Comparison of ENCODE assay signal across 28 cellular contexts in the genomic region with DNA sequence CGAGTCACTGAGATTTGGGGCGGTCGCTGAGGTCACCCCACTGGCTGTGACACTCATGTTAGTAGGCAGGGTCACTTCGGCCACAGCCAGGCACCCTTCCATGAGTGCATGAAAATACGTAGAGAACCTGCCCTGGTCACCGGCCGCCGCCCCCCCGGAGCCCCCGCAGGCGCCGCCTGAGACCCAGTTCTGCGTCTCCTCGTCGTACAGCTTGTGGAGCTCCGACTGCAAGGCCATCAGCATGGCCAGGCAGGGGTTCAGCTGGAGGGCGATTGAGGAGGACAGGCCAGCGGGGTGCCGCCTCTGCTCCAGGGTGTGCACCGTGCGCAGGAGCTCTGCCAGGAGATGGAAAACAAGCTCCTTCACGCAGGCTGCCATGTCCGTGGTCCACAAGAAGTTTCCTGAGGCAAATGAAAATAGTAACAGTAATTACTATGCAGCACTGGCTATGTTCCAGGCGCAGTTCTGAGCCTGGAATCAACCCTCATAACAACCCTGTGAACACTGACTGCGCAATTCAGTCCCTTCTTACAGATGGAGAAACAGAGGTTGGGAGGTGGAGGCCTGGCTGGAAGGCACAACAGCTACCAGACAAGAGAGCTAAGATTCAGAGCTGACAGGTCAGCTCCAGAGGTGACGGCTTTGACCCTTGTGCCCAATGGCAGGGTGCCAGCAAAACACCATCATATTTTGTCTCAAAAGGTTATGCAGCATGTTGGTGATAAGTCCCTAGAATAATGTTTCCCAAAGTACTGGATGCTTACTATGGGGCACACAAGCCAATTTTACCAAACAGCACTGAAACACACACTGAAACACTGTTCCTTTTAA. TPM values are rescaled to one million over a fixed set of nuclear protein-coding genes. Genes with fewer than 3 reads are reported as not detected.
DNase-seq lines count a peak whose midpoint lies in the region; ATAC-seq, FAIRE-seq and TF ChIP-seq lines count a peak whose summit lies in the region.
"Had no signal": no experiment of that assay in that cellular context is flagged by ENCODE, and none has a peak within 500 bp of the region (broad histone marks: within the 10 kb centered on the region; RNA-seq: fewer than 3 reads in every experiment).

No MANE protein-coding gene starts in this region.

- H3K36me3 Mint-ChIP-seq in glutamatergic neuron (ENCODE audit: unreplicated experiment), result no peaks in the 10 kb centered on the region
- peaks cover 48% of the 10 kb centered on the region for H3K36me3 Mint-ChIP-seq in stimulated activated memory B cell treated with anti-CD40 and anti-IgM and Interleukin-4, amounts not matched to agents 10 μg/mL and 1 μg/mL and 100 μg/mL, for 72 hours

- H3K9me3 Mint-ChIP-seq in glutamatergic neuron (ENCODE audit: unreplicated experiment), result peaks cover 2% of the 10 kb centered on the region
- no peaks in the 10 kb centered on the region for H3K9me3 Mint-ChIP-seq in stimulated activated memory B cell treated with anti-CD40 and anti-IgM and Interleukin-4, amounts not matched to agents 10 μg/mL and 1 μg/mL and 100 μg/mL, for 72 hours
- H3K9me3 Mint-ChIP-seq: activated naive CD4-positive, alpha-beta T cell treated with anti-CD3 and anti-CD28 coated beads, Interleukin-2, amount 10 ng/mL, durations not matched to agents 7 days and 5 days; activated T-cell treated with anti-CD3 and anti-CD28 coated beads, Interleukin-2, amount 50 U/mL, for 72 hours; naive thymus-derived CD4-positive, alpha-beta T cell had no signal

- H3K27ac Mint-ChIP-seq in glutamatergic neuron (ENCODE audit: unreplicated experiment), result no peak overlapping the region
- H3K27ac Mint-ChIP-seq in stimulated activated memory B cell treated with anti-CD40 and anti-IgM and Interleukin-4, amounts not matched to agents 10 μg/mL and 1 μg/mL and 100 μg/mL, for 72 hours, result no peak overlapping the region
- H3K27ac Mint-ChIP-seq: activated naive CD4-positive, alpha-beta T cell treated with anti-CD3 and anti-CD28 coated beads, Interleukin-2, amount 10 ng/mL, durations not matched to agents 7 days and 5 days; activated T-cell treated with anti-CD3 and anti-CD28 coated beads, Interleukin-2, amount 50 U/mL, for 72 hours had no signal

- TF ChIP-seq POLR2A in H54 (IDR thresholded peaks at IDR 0.05; ENCODE audit: low read depth, low read length), result no peak

- no peak for ATAC-seq in stimulated activated memory B cell treated with anti-CD40 and anti-IgM and Interleukin-4, amounts not matched to agents 10 μg/mL and 1 μg/mL and 100 μg/mL, for 72 hours
- ATAC-seq: activated T-cell treated with anti-CD3 and anti-CD28 coated beads, Interleukin-2, amount 50 U/mL, for 72 hours; naive thymus-derived CD4-positive, alpha-beta T cell; stimulated activated naive CD8-positive, alpha-beta T cell treated with anti-CD3 and anti-CD28 coated beads, Interleukin-15, Interleukin-2, amounts not matched to agents 100 U/mL and 50 U/mL, for 24 hours had no signal

- peaks cover 4% of the 10 kb centered on the region for H3K27me3 Mint-ChIP-seq in glutamatergic neuron (ENCODE audit: unreplicated experiment)
- H3K27me3 Mint-ChIP-seq in stimulated activated memory B cell treated with anti-CD40 and anti-IgM and Interleukin-4, amounts not matched to agents 10 μg/mL and 1 μg/mL and 100 μg/mL, for 72 hours, result no peaks in the 10 kb centered on the region
- H3K27me3 Mint-ChIP-seq: activated naive CD4-positive, alpha-beta T cell treated with anti-CD3 and anti-CD28 coated beads, Interleukin-2, amount 10 ng/mL, durations not matched to agents 7 days and 5 days; naive thymus-derived CD4-positive, alpha-beta T cell had no signal

- TF ChIP-seq CTCF in glutamatergic neuron (IDR thresholded peaks at IDR 0.05; ENCODE audit: partially characterized antibody, unreplicated experiment), result no peak

- no peak for FAIRE-seq in H54 (lab: Jason Lieb, UNC)
- FAIRE-seq: GM18507 had no signal

- peak; percentile 71 for DNase-seq in Ammon's horn (ENCODE audit: low spot score)
- DNase-seq in anterior cingulate cortex (lab: John Stamatoyannopoulos, UW), result peak in 39 of 58 donors; percentile 11 to 80 (median 30)
- peak; percentile 41 for DNase-seq in globus pallidus (ENCODE audit: low spot score)
- peak; percentile 36 for DNase-seq in pons (ENCODE audit: low spot score)
- DNase-seq in glutamatergic neuron, result no peak
- DNase-seq in NOMO-1 (lab: John Stamatoyannopoulos, UW; ENCODE audit: unreplicated experiment in 2 of 2), result no peak
- DNase-seq in H54 (ENCODE audit: insufficient read length, low spot score), result no peak
- DNase-seq: activated CD4-positive, alpha-beta T cell treated with anti-CD3 and anti-CD28 coated beads for 48 hours; activated naive CD4-positive, alpha-beta T cell treated with anti-CD3 and anti-CD28 coated beads, Interleukin-2, amount 10 ng/mL, durations not matched to agents 7 days and 5 days; activated T-cell treated with anti-CD3 and anti-CD28 coated beads, Interleukin-2, amount 50 U/mL, for 72 hours; amniotic stem cell; COR-L47; GM23248; heart left ventricle; Karpas-422; MV-4-11; naive thymus-derived CD4-positive, alpha-beta T cell; NCI-H1694 treated with DMSO at 0.1 percent for 48 hours; NCI-H2171; NCI-H524; RPMI8226; stimulated activated CD4-positive, alpha-beta T cell treated with anti-CD3 and anti-CD28 coated beads, Interleukin-12 subunit alpha, Interleukin-12 subunit beta, amount 100 ng/mL, for 4 hours; stimulated activated CD4-positive, alpha-beta T cell treated with anti-CD3 and anti-CD28 coated beads, Interleukin-4, amount 100 ng/mL, for 4 hours; stimulated activated naive CD8-positive, alpha-beta T cell treated with anti-CD3 and anti-CD28 coated beads, Interleukin-15, Interleukin-2, amounts not matched to agents 100 U/mL and 50 U/mL, for 24 hours; T-helper 2 cell; tibial artery had no signal

- H3K4me1 Mint-ChIP-seq in glutamatergic neuron (ENCODE audit: low read depth, unreplicated experiment), result no peaks in the 10 kb centered on the region
- peaks cover 17% of the 10 kb centered on the region for H3K4me1 Mint-ChIP-seq in stimulated activated memory B cell treated with anti-CD40 and anti-IgM and Interleukin-4, amounts not matched to agents 10 μg/mL and 1 μg/mL and 100 μg/mL, for 72 hours

- H3K4me3 Mint-ChIP-seq in glutamatergic neuron (ENCODE audit: unreplicated experiment), result no peak overlapping the region
- no peak overlapping the region for H3K4me3 Mint-ChIP-seq in stimulated activated memory B cell treated with anti-CD40 and anti-IgM and Interleukin-4, amounts not matched to agents 10 μg/mL and 1 μg/mL and 100 μg/mL, for 72 hours
- H3K4me3 Mint-ChIP-seq: activated naive CD4-positive, alpha-beta T cell treated with anti-CD3 and anti-CD28 coated beads, Interleukin-2, amount 10 ng/mL, durations not matched to agents 7 days and 5 days; activated T-cell treated with anti-CD3 and anti-CD28 coated beads, Interleukin-2, amount 50 U/mL, for 72 hours; naive thymus-derived CD4-positive, alpha-beta T cell had no signal

RNA-seq across cellular contexts. Expression of gene TRAFD1, which starts 59.9 kb away (rescaled TPM):
- total RNA-seq in glutamatergic neuron (ENCODE audit: unreplicated experiment), result 36.8 TPM

Comparison
In these comparisons a context has a peak if more than half of its experiments do, and no peak if none do; other contexts are left out.
1. DNase-seq: peak in Ammon's horn (single experiment), anterior cingulate cortex (39 of 58), globus pallidus (single experiment) and pons (single experiment); none in glutamatergic neuron (single experiment), NOMO-1 (0 of 2) and H54 (single experiment).